ENCODE assay signal across 1 cellular context in genomic region chr6:87700351-87700728, GRCh38.
TF ChIP-seq lines count a peak whose summit lies in the region.

No MANE protein-coding gene starts in this region.

TF ChIP-seq in IMR-90, 13 proteins besides CTCF, POLR2A, EP300 and RAD21 (continued from another document):
- TF ChIP-seq, protein P1, sequence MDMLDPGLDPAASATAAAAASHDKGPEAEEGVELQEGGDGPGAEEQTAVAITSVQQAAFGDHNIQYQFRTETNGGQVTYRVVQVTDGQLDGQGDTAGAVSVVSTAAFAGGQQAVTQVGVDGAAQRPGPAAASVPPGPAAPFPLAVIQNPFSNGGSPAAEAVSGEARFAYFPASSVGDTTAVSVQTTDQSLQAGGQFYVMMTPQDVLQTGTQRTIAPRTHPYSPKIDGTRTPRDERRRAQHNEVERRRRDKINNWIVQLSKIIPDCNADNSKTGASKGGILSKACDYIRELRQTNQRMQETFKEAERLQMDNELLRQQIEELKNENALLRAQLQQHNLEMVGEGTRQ (IDR thresholded peaks at IDR 0.05; ENCODE audit: low read depth, low read length) = no peak
- TF ChIP-seq RFX5 (IDR thresholded peaks at IDR 0.05; ENCODE audit: low read depth, low read length) (no peak), SMC3 (IDR thresholded peaks at IDR 0.05; ENCODE audit: low read depth, low read length) (no peak), CHD1 (IDR thresholded peaks at IDR 0.05; ENCODE audit: low read depth, low read length) (no peak), MXI1 (IDR thresholded peaks at IDR 0.05; ENCODE audit: borderline replicate concordance, low read depth, low read length) (no peak), MAFK (IDR thresholded peaks at IDR 0.05; ENCODE audit: low read depth, low read length) (no peak), NFE2L2 (IDR thresholded peaks at IDR 0.05; ENCODE audit: low read depth, low read length) (no peak), MAZ (IDR thresholded peaks at IDR 0.05; ENCODE audit: borderline replicate concordance, low read depth, low read length) (no peak), CEBPB (IDR thresholded peaks at IDR 0.05; ENCODE audit: low read depth, low read length) (no peak)
